18 cellular contexts compared by ENCODE assay signal in genomic region chr17:80385046-80385445, GRCh38. TPM values are rescaled to one million over a fixed set of nuclear protein-coding genes. Genes with fewer than 3 reads are reported as not detected.
DNase-seq lines count a peak whose midpoint lies in the region; ATAC-seq, FAIRE-seq and TF ChIP-seq lines count a peak whose summit lies in the region.
"Had no signal": no experiment of that assay in that cellular context is flagged by ENCODE, and none has a peak within 500 bp of the region (broad histone marks: within the 10 kb centered on the region; RNA-seq: fewer than 3 reads in every experiment).

No MANE protein-coding gene starts in this region.

- H3K4me1 ChIP-seq in GM12878 (ENCODE audit: control insufficient read depth, insufficient read depth, low read length) (no peaks in the 10 kb centered on the region), neural progenitor cell (no peaks in the 10 kb centered on the region), upper lobe of left lung (no peaks in the 10 kb centered on the region)
- H3K4me1 ChIP-seq: BLaER1 had no signal

- CTCF ChIA-PET in GM12878 (lab: Yijun Ruan, JAX): no interaction called here

- no peak for FAIRE-seq in GM12878 (lab: Jason Lieb, UNC)
- FAIRE-seq: H1, HTR-8/SVneo had no signal

- H3K9me3 ChIP-seq in GM12878 (replicated peaks; ENCODE audit: control insufficient read depth, insufficient read depth, low read length) (no peaks in the 10 kb centered on the region), neural progenitor cell (ENCODE audit: low read depth) (no peaks in the 10 kb centered on the region), upper lobe of left lung (no peaks in the 10 kb centered on the region)
- H3K9me3 ChIP-seq: BLaER1 had no signal

- no peak overlapping the region for H2AFZ ChIP-seq in GM12878 (ENCODE audit: control insufficient read depth, low read depth, low read length)
- no peak overlapping the region for H2AFZ ChIP-seq in neural progenitor cell (replicated peaks)

- POLR2A ChIA-PET in GM12878 (lab: Charles Lee): no interaction called here

- H3K27me3 Mint-ChIP-seq in T-helper 1 cell treated with Interleukin-12 subunit alpha and Interleukin-12 subunit beta and Interleukin-4 antibody, amounts not matched to agents 30 μg/mL and 1 μg/mL, for 36 hours (ENCODE audit: low read depth): no peaks in the 10 kb centered on the region
- no peaks in the 10 kb centered on the region for H3K27me3 Mint-ChIP-seq in neural progenitor cell (ENCODE audit: insufficient read depth, low read depth)

- no peak for TF ChIP-seq POLR2A in GM12878 (IDR thresholded peaks at IDR 0.05; ENCODE audit: low read depth, low read length)
- no peak for TF ChIP-seq POLR2A in upper lobe of left lung (IDR thresholded peaks at IDR 0.05)

- peaks cover 15% of the 10 kb centered on the region for H3K4me1 Mint-ChIP-seq in T-helper 1 cell treated with Interleukin-12 subunit alpha and Interleukin-12 subunit beta and Interleukin-4 antibody, amounts not matched to agents 30 μg/mL and 1 μg/mL, for 36 hours (ENCODE audit: low read depth)
- H3K4me1 Mint-ChIP-seq in neural progenitor cell: peaks cover 12% of the 10 kb centered on the region

- H3K27ac ChIP-seq in GM12878 (ENCODE audit: control insufficient read depth, insufficient read depth) (no peak overlapping the region), neural progenitor cell (no peak overlapping the region), upper lobe of left lung (peak overlapping the region in 2 of 4 donors; percentile 18 to 49)
- H3K27ac ChIP-seq: 22Rv1, BLaER1 had no signal

- in situ Hi-C loops in GM12878 (cut with MboI): no loop called here

- H3K27ac Mint-ChIP-seq in T-helper 1 cell treated with Interleukin-12 subunit alpha and Interleukin-12 subunit beta and Interleukin-4 antibody, amounts not matched to agents 30 μg/mL and 1 μg/mL, for 36 hours: peak overlapping the region; percentile 4
- peak overlapping the region; percentile 26 for H3K27ac Mint-ChIP-seq in neural progenitor cell

- no peak for TF ChIP-seq CTCF in GM12878 (IDR thresholded peaks at IDR 0.05 in 2 of 3, conservative IDR thresholded peaks at IDR 0.05 in 1 of 3; ENCODE audit: control insufficient read depth in 2 of 3, extremely low read depth in 1 of 3, insufficient read depth in 1 of 3, low read depth in 3 of 3, low read length in 3 of 3)
- no peak for TF ChIP-seq CTCF in neural progenitor cell (IDR thresholded peaks at IDR 0.05)
- no peak for TF ChIP-seq CTCF in upper lobe of left lung (IDR thresholded peaks at IDR 0.05)

- BruUV-seq in GM12878 (replicated peaks; lab: Mats Ljungman, UMichigan): no TSS peak

- ATAC-seq in GM12878 (no peak), upper lobe of left lung (ENCODE audit: low FRiP score in 2 of 2) (no peak)

- intact Hi-C loops in GM12878 (cut with micrococcal nuclease; ENCODE audit: unreplicated experiment): no loop called here

- no peak for DNase-seq in T-helper 1 cell
- peak; percentile 32 for DNase-seq in D341Med (ENCODE audit: low spot score)
- no peak for DNase-seq in GM12878 (ENCODE audit: low read depth, low spot score)
- no peak for DNase-seq in neural progenitor cell (ENCODE audit: low spot score)
- no peak for DNase-seq in upper lobe of left lung
- no peak for DNase-seq in GOT3 (lab: John Stamatoyannopoulos, UW)
- DNase-seq in activated gamma-delta T cell treated with Interleukin-2 at 50 U/mL for 16 hours: no peak
- DNase-seq: CD8-positive, alpha-beta memory T cell; DMS 273 treated with DMSO at 0.1 percent for 48 hours; NCI-H146; NCI-H226; NCI-H526; OCI-M1 had no signal

- no peaks in the 10 kb centered on the region for H4K20me1 ChIP-seq in GM12878 (ENCODE audit: control insufficient read depth, insufficient read depth)
- H4K20me1 ChIP-seq in neural progenitor cell (ENCODE audit: low read depth): no peaks in the 10 kb centered on the region
- H4K20me1 ChIP-seq: BLaER1 had no signal

- H3K27me3 ChIP-seq in GM12878 (replicated peaks in 1 of 2; ENCODE audit: control insufficient read depth in 2 of 2, insufficient read depth in 2 of 2, low read length in 1 of 2) (no peaks in the 10 kb centered on the region), neural progenitor cell (no peaks in the 10 kb centered on the region), upper lobe of left lung (no peaks in the 10 kb centered on the region)
- H3K27me3 ChIP-seq: BLaER1 had no signal

- H3K9ac ChIP-seq in GM12878 (ENCODE audit: control insufficient read depth, insufficient read depth, low read length) (no peak overlapping the region), neural progenitor cell (no peak overlapping the region)
- H3K9ac ChIP-seq: BLaER1 had no signal

- TF ChIP-seq EP300 in GM12878 (IDR thresholded peaks at IDR 0.05; ENCODE audit: borderline replicate concordance in 1 of 2, control insufficient read depth in 1 of 2, low read depth in 2 of 2, low read length in 2 of 2) (no peak), upper lobe of left lung (IDR thresholded peaks at IDR 0.05) (no peak)

- H3K36me3 Mint-ChIP-seq in T-helper 1 cell treated with Interleukin-12 subunit alpha and Interleukin-12 subunit beta and Interleukin-4 antibody, amounts not matched to agents 30 μg/mL and 1 μg/mL, for 36 hours (ENCODE audit: low read depth): peaks cover 84% of the 10 kb centered on the region
- H3K36me3 Mint-ChIP-seq in neural progenitor cell: peaks cover 21% of the 10 kb centered on the region

- H3F3A ChIP-seq in neural progenitor cell (ENCODE audit: low read depth): no peaks in the 10 kb centered on the region

- no peaks in the 10 kb centered on the region for H3K9me3 Mint-ChIP-seq in T-helper 1 cell treated with Interleukin-12 subunit alpha and Interleukin-12 subunit beta and Interleukin-4 antibody, amounts not matched to agents 30 μg/mL and 1 μg/mL, for 36 hours
- no peaks in the 10 kb centered on the region for H3K9me3 Mint-ChIP-seq in neural progenitor cell
- H3K9me3 Mint-ChIP-seq: CD8-positive, alpha-beta memory T cell had no signal

- 96% methylated on average over 9 of the region's 9 CpGs for WGBS in GM12878 (ENCODE audit: insufficient coverage, insufficient replicate concordance, low lambda C conversion rate, missing lambda C conversion rate)
- WGBS in upper lobe of left lung, 2 donors: 94 to 97% methylated on average over 9 of the region's 9 CpGs

- H3K4me3 ChIP-seq in GM12878 (no peak overlapping the region), neural progenitor cell (no peak overlapping the region), upper lobe of left lung (no peak overlapping the region)
- H3K4me3 ChIP-seq: BLaER1 had no signal

- SMC1A ChIA-PET in GM12878 (lab: Charles Lee; ENCODE audit: uncharacterized antibody, unreplicated experiment): no interaction called here

- no peak overlapping the region for H3K4me3 Mint-ChIP-seq in T-helper 1 cell treated with Interleukin-12 subunit alpha and Interleukin-12 subunit beta and Interleukin-4 antibody, amounts not matched to agents 30 μg/mL and 1 μg/mL, for 36 hours
- H3K4me3 Mint-ChIP-seq in neural progenitor cell: no peak overlapping the region
- H3K4me3 Mint-ChIP-seq: CD8-positive, alpha-beta memory T cell had no signal

- no peak for TF ChIP-seq RAD21 in GM12878 (IDR thresholded peaks at IDR 0.05; ENCODE audit: insufficient read depth, low read depth, low read length)

- H3K79me2 ChIP-seq in GM12878 (ENCODE audit: control insufficient read depth, insufficient read depth, low read length) (no peaks in the 10 kb centered on the region), neural progenitor cell (ENCODE audit: low read depth) (no peaks in the 10 kb centered on the region)

- RAD21 ChIA-PET in GM12878 (lab: Charles Lee; ENCODE audit: unreplicated experiment): no interaction called here

- H3K36me3 ChIP-seq in GM12878 (ENCODE audit: control insufficient read depth in 2 of 2, insufficient read depth in 2 of 2, low read length in 1 of 2) (peaks cover 54 to 71% of the 10 kb centered on the region in 2 experiments), neural progenitor cell (no peaks in the 10 kb centered on the region), upper lobe of left lung (peaks cover 67 to 100% (median 97%) of the 10 kb centered on the region in 4 donors)

- H3K4me2 ChIP-seq in GM12878 (ENCODE audit: control insufficient read depth, insufficient read depth) (no peak overlapping the region), neural progenitor cell (no peak overlapping the region)
- H3K4me2 ChIP-seq: BLaER1 had no signal

TF ChIP-seq in GM12878, 131 proteins besides CTCF, POLR2A, EP300 and RAD21 (continues in another document):
- no peak for TF ChIP-seq JUNB (IDR thresholded peaks at IDR 0.05)
- no peak for TF ChIP-seq BMI1 (IDR thresholded peaks at IDR 0.05; ENCODE audit: borderline replicate concordance)
- 0 out of 2 replicates have a peak, but pooled peaks have one; percentile 15 for TF ChIP-seq POLR2AphosphoS5 (IDR thresholded peaks at IDR 0.05; ENCODE audit: low read length)
- no peak for TF ChIP-seq GABPA (IDR thresholded peaks at IDR 0.05; ENCODE audit: low read depth)

RNA-seq across cellular contexts. Expression of gene ENDOV, which starts 29.9 kb away (rescaled TPM):
- 27.5 and 31.4 TPM in 2 replicates for total RNA-seq in GM12878 (2013; cell fraction: nucleolus; rRNA removed)
- total RNA-seq in GM12878 (2014; rRNA removed): 7.3 and 10.1 TPM in 2 replicates
- total RNA-seq in GM12878 (2014; rRNA removed; fragmentation: Illumina TruSeq; extraction: Trizol): 3.0 and 3.8 TPM in 2 replicates
- total RNA-seq in GM12878 (2021): 10.7 and 11.9 TPM in 2 replicates
- polyA plus RNA-seq in GM12878 (2011; ENCODE audit: low read depth): 5.6 TPM
- polyA plus RNA-seq in GM12878 (2011; rRNA removed): 5.0 and 6.6 TPM in 2 replicates
- 9.0 and 10.5 TPM in 2 replicates for polyA plus RNA-seq in GM12878 (2011; cell fraction: cytosol; rRNA removed)
- 17.5 and 22.4 TPM in 2 replicates for polyA plus RNA-seq in GM12878 (2011; cell fraction: nucleus; rRNA removed)
- polyA plus RNA-seq in GM12878 (2012): 10.7 and 11.6 TPM in 2 replicates
- polyA plus RNA-seq in GM12878 (2014; fragmentation: Illumina TruSeq; extraction: Trizol): 1.6 and 3.1 TPM in 2 replicates
- 1 to 10 TPM in 1 of 2 experiments, under 1 TPM in 1; 0.63 to 4.5 TPM for polyA plus RNA-seq in GM12878 (2014; fragmentation: Nextera tagmentation; extraction: Ambion mirVana)
- 9.6 and 10.3 TPM in 2 replicates for polyA plus RNA-seq in GM12878 (2014; rRNA removed)
- polyA plus RNA-seq in GM12878 (2016; fragmentation: Nextera tagmentation; extraction: Ambion mirVana): 10 to 100 TPM; 10.4 to 11.6 TPM
- polyA minus RNA-seq in GM12878 (2011; rRNA and poly(A)+ RNA removed): 8.2 and 15.3 TPM in 2 replicates
- 2.8 TPM in 2 replicates for polyA minus RNA-seq in GM12878 (2011; cell fraction: cytosol; rRNA and poly(A)+ RNA removed)
- 8.0 and 17.9 TPM in 2 replicates for polyA minus RNA-seq in GM12878 (2011; cell fraction: nucleus; rRNA and poly(A)+ RNA removed)
- 9.7 and 13.8 TPM in 2 replicates for total RNA-seq in neural progenitor cell (ENCODE audit: low replicate concordance)
- total RNA-seq in upper lobe of left lung: 10 to 100 TPM; 16.7 to 93.2 (median 25.6) TPM
